18 cellular contexts compared by ENCODE assay signal in genomic region chrX:13502590-13502989, GRCh38.
DNase-seq lines count a peak whose midpoint lies in the region; ATAC-seq, FAIRE-seq and TF ChIP-seq lines count a peak whose summit lies in the region.
"Had no signal": no experiment of that assay in that cellular context is flagged by ENCODE, and none has a peak within 500 bp of the region (broad histone marks: within the 10 kb centered on the region; RNA-seq: fewer than 3 reads in every experiment).

No MANE protein-coding gene starts in this region.

- no peak overlapping the region for H3K4me2 ChIP-seq in endothelial cell of umbilical vein (ENCODE audit: insufficient read depth, low read length)

- ATAC-seq in activated CD8-positive, alpha-beta T cell treated with anti-CD3 and anti-CD28 coated beads for 36 hours, result peak; percentile 70
- ATAC-seq in activated CD8-positive, alpha-beta T cell treated with anti-CD3 and anti-CD28 coated beads, Interleukin-2, amount 10 ng/mL, durations not matched to agents 7 days and 5 days, result no peak
- ATAC-seq in GM18868 (IDR thresholded peaks at IDR 0.05; ENCODE audit: unreplicated experiment) (peak; percentile 46), foreskin keratinocyte (no peak)

- H3K27me3 Mint-ChIP-seq in activated CD8-positive, alpha-beta T cell treated with anti-CD3 and anti-CD28 coated beads for 36 hours, result peaks cover 1% of the 10 kb centered on the region
- no peaks in the 10 kb centered on the region for H3K27me3 Mint-ChIP-seq in activated CD8-positive, alpha-beta T cell treated with anti-CD3 and anti-CD28 coated beads, Interleukin-2, amount 10 ng/mL, durations not matched to agents 7 days and 5 days (ENCODE audit: low read depth)
- H3K27me3 Mint-ChIP-seq in Calu3 (ENCODE audit: unreplicated experiment), result no peaks in the 10 kb centered on the region
- H3K27me3 Mint-ChIP-seq: B cell; CD4-positive, alpha-beta T cell had no signal

- no peak overlapping the region for H3K9ac ChIP-seq in endothelial cell of umbilical vein (replicated peaks; ENCODE audit: extremely low read depth, insufficient read depth, low read length)

- TF ChIP-seq CTCF in activated CD8-positive, alpha-beta T cell treated with anti-CD3 and anti-CD28 coated beads for 36 hours (IDR thresholded peaks at IDR 0.05), result no peak
- TF ChIP-seq CTCF in Calu3 (IDR thresholded peaks at IDR 0.05; ENCODE audit: unreplicated experiment), result no peak
- no peak for TF ChIP-seq CTCF in endothelial cell of umbilical vein (IDR thresholded peaks at IDR 0.05; ENCODE audit: extremely low read depth in 1 of 2, insufficient read depth in 1 of 2, low read depth in 1 of 2, low read length in 2 of 2)
- no peak for TF ChIP-seq CTCF in foreskin keratinocyte (conservative IDR thresholded peaks at IDR 0.05)

- dilution Hi-C loops in endothelial cell of umbilical vein (cut with MboI; ENCODE audit: extremely low pct_ligation_motif_present, low sequenced_read_pairs), result no loop called here

- intact Hi-C loops in activated CD8-positive, alpha-beta T cell treated with anti-CD3 and anti-CD28 coated beads for 36 hours (cut with micrococcal nuclease), result loop anchor here (10.0 kb wide), 1 partner anchor 252 kb away; no protein-coding TSS in a partner anchor
- intact Hi-C loops in Calu3 (cut with micrococcal nuclease; ENCODE audit: unreplicated experiment) (no loop called here), endothelial cell of umbilical vein (cut with micrococcal nuclease) (no loop called here)

- no peak overlapping the region for H2AFZ ChIP-seq in endothelial cell of umbilical vein (ENCODE audit: low read depth, low read length)

- POLR2A ChIA-PET in activated CD8-positive, alpha-beta T cell treated with anti-CD3 and anti-CD28 coated beads for 36 hours (lab: Charles Lee), result no interaction called here
- POLR2A ChIA-PET in activated CD8-positive, alpha-beta T cell treated with anti-CD3 and anti-CD28 coated beads, Interleukin-2, amount 10 ng/mL, durations not matched to agents 7 days and 5 days (lab: Charles Lee), result no interaction called here
- POLR2A ChIA-PET in endothelial cell of umbilical vein (lab: Charles Lee), result no interaction called here

- H3K9me3 Mint-ChIP-seq in activated CD8-positive, alpha-beta T cell treated with anti-CD3 and anti-CD28 coated beads for 36 hours, result no peaks in the 10 kb centered on the region
- no peaks in the 10 kb centered on the region for H3K9me3 Mint-ChIP-seq in activated CD8-positive, alpha-beta T cell treated with anti-CD3 and anti-CD28 coated beads, Interleukin-2, amount 10 ng/mL, durations not matched to agents 7 days and 5 days (ENCODE audit: insufficient read depth)
- peaks cover 5% of the 10 kb centered on the region for H3K9me3 Mint-ChIP-seq in Calu3 (ENCODE audit: low read depth, unreplicated experiment)
- H3K9me3 Mint-ChIP-seq: CD4-positive, alpha-beta T cell had no signal

- TF ChIP-seq POLR2A in endothelial cell of umbilical vein (IDR thresholded peaks at IDR 0.05; ENCODE audit: low read depth, low read length), result no peak

- DNase-seq in activated CD8-positive, alpha-beta T cell treated with anti-CD3 and anti-CD28 coated beads for 36 hours, result no peak
- DNase-seq in activated CD8-positive, alpha-beta T cell treated with anti-CD3 and anti-CD28 coated beads, Interleukin-2, amount 10 ng/mL, durations not matched to agents 7 days and 5 days, result no peak
- DNase-seq in Calu3 (no peak), endothelial cell of umbilical vein (ENCODE audit: low read depth, low spot score) (peak; percentile 2), foreskin keratinocyte (no peak), GM19240 (ENCODE audit: insufficient read length, low spot score) (no peak)
- DNase-seq: CD4-positive, alpha-beta T cell; DMS79; Karpas-422; MM.1S; NCI-H1105 treated with DMSO at 0.1 percent for 48 hours; NCI-H187; NCI-H2171 treated with DMSO at 0.1 percent for 48 hours; NCI-H774; SIG-M5 had no signal

- no peaks in the 10 kb centered on the region for H3K9me3 ChIP-seq in endothelial cell of umbilical vein (replicated peaks; ENCODE audit: control insufficient read depth, insufficient read depth, low read length)
- H3K9me3 ChIP-seq: HAP-1 had no signal

- H3K27me3 ChIP-seq in endothelial cell of umbilical vein (ENCODE audit: control insufficient read depth in 2 of 2, insufficient read depth in 2 of 2, low read length in 2 of 2), result no peaks in the 10 kb centered on the region
- H3K27me3 ChIP-seq in foreskin keratinocyte, result no peaks in the 10 kb centered on the region

- CTCF ChIA-PET in activated CD8-positive, alpha-beta T cell treated with anti-CD3 and anti-CD28 coated beads for 36 hours (lab: Charles Lee), result no interaction called here
- CTCF ChIA-PET in activated CD8-positive, alpha-beta T cell treated with anti-CD3 and anti-CD28 coated beads, Interleukin-2, amount 10 ng/mL, durations not matched to agents 7 days and 5 days (lab: Charles Lee), result interaction anchor here (1.5 kb wide), 1 partner anchor 556 kb away, joined by 3 read pairs; no protein-coding TSS in a partner anchor
- CTCF ChIA-PET in Calu3 (lab: Charles Lee) (no interaction called here), endothelial cell of umbilical vein (lab: Charles Lee) (interaction anchor here (1.2 kb wide), 1 partner anchor 556 kb away, joined by 4 read pairs; no protein-coding TSS in a partner anchor)

- H3K27ac ChIP-seq in endothelial cell of umbilical vein (ENCODE audit: insufficient read depth, low read depth, low read length) (no peak overlapping the region), foreskin keratinocyte (no peak overlapping the region)

- H4K20me1 ChIP-seq in endothelial cell of umbilical vein (replicated peaks; ENCODE audit: control insufficient read depth, extremely low read depth, insufficient read depth, low read length), result no peaks in the 10 kb centered on the region

- BruUV-seq in Calu3 (replicated peaks; lab: Mats Ljungman, UMichigan) (no TSS peak), endothelial cell of umbilical vein (replicated peaks; lab: Mats Ljungman, UMichigan) (no TSS peak)

- H3K4me1 ChIP-seq in endothelial cell of umbilical vein (ENCODE audit: control insufficient read depth, extremely low read depth, insufficient read depth, low read length), result no peaks in the 10 kb centered on the region
- no peaks in the 10 kb centered on the region for H3K4me1 ChIP-seq in foreskin keratinocyte
- H3K4me1 ChIP-seq: HAP-1 had no signal

- H3K79me2 ChIP-seq in endothelial cell of umbilical vein (ENCODE audit: control insufficient read depth, insufficient read depth, low read length), result no peaks in the 10 kb centered on the region

- no peak for FAIRE-seq in endothelial cell of umbilical vein (lab: Jason Lieb, UNC)

- peaks cover 6% of the 10 kb centered on the region for H3K4me1 Mint-ChIP-seq in activated CD8-positive, alpha-beta T cell treated with anti-CD3 and anti-CD28 coated beads for 36 hours (ENCODE audit: low read depth)
- peaks cover 4% of the 10 kb centered on the region for H3K4me1 Mint-ChIP-seq in activated CD8-positive, alpha-beta T cell treated with anti-CD3 and anti-CD28 coated beads, Interleukin-2, amount 10 ng/mL, durations not matched to agents 7 days and 5 days (ENCODE audit: low read depth)
- no peaks in the 10 kb centered on the region for H3K4me1 Mint-ChIP-seq in Calu3 (ENCODE audit: low read depth, unreplicated experiment)
- H3K4me1 Mint-ChIP-seq: B cell had no signal

- H3K9me1 ChIP-seq in endothelial cell of umbilical vein (replicated peaks; ENCODE audit: control insufficient read depth, extremely low read depth, insufficient read depth, low read length), result no peaks in the 10 kb centered on the region

- no peaks in the 10 kb centered on the region for H3K36me3 ChIP-seq in endothelial cell of umbilical vein (ENCODE audit: control insufficient read depth in 2 of 2, extremely low read depth in 1 of 2, insufficient read depth in 2 of 2, low read length in 2 of 2)
- H3K36me3 ChIP-seq: HAP-1 had no signal

- H3K4me3 ChIP-seq in endothelial cell of umbilical vein (replicated peaks in 1 of 3; ENCODE audit: insufficient read depth in 1 of 3, low read depth in 1 of 3, low read length in 3 of 3), result no peak overlapping the region
- H3K4me3 ChIP-seq: HAP-1 had no signal

- H3K27ac Mint-ChIP-seq in activated CD8-positive, alpha-beta T cell treated with anti-CD3 and anti-CD28 coated beads for 36 hours, result peak overlapping the region; percentile 74
- H3K27ac Mint-ChIP-seq in activated CD8-positive, alpha-beta T cell treated with anti-CD3 and anti-CD28 coated beads, Interleukin-2, amount 10 ng/mL, durations not matched to agents 7 days and 5 days, result no peak overlapping the region
- H3K27ac Mint-ChIP-seq in Calu3 (ENCODE audit: unreplicated experiment), result peak overlapping the region; percentile 18
- H3K27ac Mint-ChIP-seq: B cell; CD4-positive, alpha-beta T cell had no signal

- H3K36me3 Mint-ChIP-seq in activated CD8-positive, alpha-beta T cell treated with anti-CD3 and anti-CD28 coated beads for 36 hours (ENCODE audit: low read depth), result no peaks in the 10 kb centered on the region
- no peaks in the 10 kb centered on the region for H3K36me3 Mint-ChIP-seq in activated CD8-positive, alpha-beta T cell treated with anti-CD3 and anti-CD28 coated beads, Interleukin-2, amount 10 ng/mL, durations not matched to agents 7 days and 5 days (ENCODE audit: low read depth)
- H3K36me3 Mint-ChIP-seq in Calu3 (ENCODE audit: insufficient read depth, unreplicated experiment), result no peaks in the 10 kb centered on the region

- no peak overlapping the region for H3K4me3 Mint-ChIP-seq in activated CD8-positive, alpha-beta T cell treated with anti-CD3 and anti-CD28 coated beads for 36 hours
- H3K4me3 Mint-ChIP-seq in activated CD8-positive, alpha-beta T cell treated with anti-CD3 and anti-CD28 coated beads, Interleukin-2, amount 10 ng/mL, durations not matched to agents 7 days and 5 days, result no peak overlapping the region
- H3K4me3 Mint-ChIP-seq in Calu3 (ENCODE audit: low read depth, unreplicated experiment), result no peak overlapping the region
- H3K4me3 Mint-ChIP-seq: B cell; CD4-positive, alpha-beta T cell had no signal

TF ChIP-seq in endothelial cell of umbilical vein, 7 proteins besides CTCF, POLR2A, EP300 and RAD21:
- TF ChIP-seq MYC (IDR thresholded peaks at IDR 0.05; ENCODE audit: low read depth, low read length) (no peak), FOS (IDR thresholded peaks at IDR 0.05; ENCODE audit: borderline replicate concordance, insufficient read depth, low read length) (no peak), JUN (IDR thresholded peaks at IDR 0.05; ENCODE audit: borderline replicate concordance, insufficient read depth, insufficient read length, low read depth) (no peak), MAX (IDR thresholded peaks at IDR 0.05; ENCODE audit: insufficient read depth, insufficient read length) (no peak), EZH2 (IDR thresholded peaks at IDR 0.05; ENCODE audit: borderline replicate concordance, low read depth, low read length, severe bottlenecking) (no peak), GATA2 (IDR thresholded peaks at IDR 0.05; ENCODE audit: insufficient read depth, insufficient read length, low read depth, low read length) (no peak)
TF ChIP-seq in endothelial cell of umbilical vein: peak in this region for 0.

Comparison
In these comparisons a context has a peak if more than half of its experiments do, and no peak if none do; other contexts are left out.
1. ATAC-seq: peak in activated CD8-positive, alpha-beta T cell treated with anti-CD3 and anti-CD28 coated beads for 36 hours (single experiment) and GM18868 (single experiment); none in activated CD8-positive, alpha-beta T cell treated with anti-CD3 and anti-CD28 coated beads, Interleukin-2, amount 10 ng/mL, durations not matched to agents 7 days and 5 days (single experiment) and foreskin keratinocyte (single experiment).
2. CTCF ChIA-PET loops: an anchor here in activated CD8-positive, alpha-beta T cell treated with anti-CD3 and anti-CD28 coated beads, Interleukin-2, amount 10 ng/mL, durations not matched to agents 7 days and 5 days (1.5 kb wide) and endothelial cell of umbilical vein (1.2 kb wide); none called in activated CD8-positive, alpha-beta T cell treated with anti-CD3 and anti-CD28 coated beads for 36 hours and Calu3.